Comparison of ENCODE assay signal across 9 cellular contexts in genomic region chr13:42548731-42549554, GRCh38. TPM values are rescaled to one million over a fixed set of nuclear protein-coding genes. Genes with fewer than 3 reads are reported as not detected.
DNase-seq lines count a peak whose midpoint lies in the region; ATAC-seq and TF ChIP-seq lines count a peak whose summit lies in the region.
"Had no signal": no experiment of that assay in that cellular context is flagged by ENCODE, and none has a peak within 500 bp of the region (broad histone marks: within the 10 kb centered on the region; RNA-seq: fewer than 3 reads in every experiment).

No MANE protein-coding gene starts in this region.

- H3K4me1 Mint-ChIP-seq in natural killer cell treated with Interleukin-12 subunit alpha and Interleukin-12 subunit beta and Interleukin-15 and Interleukin-18, amount 100 ng/mL, for 72 hours (ENCODE audit: low read depth in 2 of 2), result peaks cover 39 to 43% of the 10 kb centered on the region in 2 donors

- H3K27me3 Mint-ChIP-seq in natural killer cell treated with Interleukin-12 subunit alpha and Interleukin-12 subunit beta and Interleukin-15 and Interleukin-18, amount 100 ng/mL, for 72 hours, result no peaks in the 10 kb centered on the region

- H3K36me3 ChIP-seq in ovary, result no peaks in the 10 kb centered on the region

- H3K27ac ChIP-seq in ovary, result no peak overlapping the region

- H3K4me3 ChIP-seq in ovary, result no peak overlapping the region

- no peaks in the 10 kb centered on the region for H3K36me3 Mint-ChIP-seq in natural killer cell treated with Interleukin-12 subunit alpha and Interleukin-12 subunit beta and Interleukin-15 and Interleukin-18, amount 100 ng/mL, for 72 hours

- H3K27ac Mint-ChIP-seq in natural killer cell treated with Interleukin-12 subunit alpha and Interleukin-12 subunit beta and Interleukin-15 and Interleukin-18, amount 100 ng/mL, for 72 hours, result peak overlapping the region; percentile 8 to 15

- H3K4me1 ChIP-seq in ovary (ENCODE audit: insufficient read depth), result no peaks in the 10 kb centered on the region

- no peak for TF ChIP-seq CTCF in ovary (IDR thresholded peaks at IDR 0.05)

- TF ChIP-seq POLR2A in ovary (IDR thresholded peaks at IDR 0.05), result no peak

- peaks cover 4% of the 10 kb centered on the region for H3K9me3 Mint-ChIP-seq in natural killer cell treated with Interleukin-12 subunit alpha and Interleukin-12 subunit beta and Interleukin-15 and Interleukin-18, amount 100 ng/mL, for 72 hours

- WGBS in ovary, 3 donors, result 54 to 59% (median 56%) methylated on average over 10 of the region's 10 CpGs

- H3K4me3 Mint-ChIP-seq in natural killer cell treated with Interleukin-12 subunit alpha and Interleukin-12 subunit beta and Interleukin-15 and Interleukin-18, amount 100 ng/mL, for 72 hours, result peak overlapping the region; percentile 88

- TF ChIP-seq EP300 in ovary (IDR thresholded peaks at IDR 0.05), result no peak

- H3K27me3 ChIP-seq in ovary, result no peaks in the 10 kb centered on the region

- H3K9me3 ChIP-seq in ovary, result no peaks in the 10 kb centered on the region

- DNase-seq in UCSD-AML1 (lab: John Stamatoyannopoulos, UW; ENCODE audit: unreplicated experiment) (peak; percentile 86), T-helper 1 cell (no peak), ovary (no peak), germinal center (ENCODE audit: low spot score) (no peak)
- DNase-seq in natural killer cell treated with Interleukin-12 subunit alpha and Interleukin-12 subunit beta and Interleukin-15 and Interleukin-18, amount 100 ng/mL, for 72 hours (ENCODE audit: low spot score), result peak; percentile 64
- no peak for DNase-seq in activated naive CD4-positive, alpha-beta T cell (lab: John Stamatoyannopoulos, UW)

- intact Hi-C loops in ovary (cut with DNase I), result no loop called here

- ATAC-seq in GM19328 (IDR thresholded peaks at IDR 0.05; ENCODE audit: unreplicated experiment), result peak; percentile 95
- ATAC-seq in HG03066 (IDR thresholded peaks at IDR 0.05; ENCODE audit: low read depth, unreplicated experiment), result peak; percentile 95
- ATAC-seq in natural killer cell treated with Interleukin-12 subunit alpha and Interleukin-12 subunit beta and Interleukin-15 and Interleukin-18, amount 100 ng/mL, for 72 hours, result peak; percentile 86 to 88

RNA-seq across cellular contexts. Expression of gene TNFSF11, which starts 25.0 kb away (rescaled TPM):
- 1 to 10 TPM; 2.3 to 2.8 TPM for total RNA-seq in natural killer cell treated with Interleukin-12 subunit alpha and Interleukin-12 subunit beta and Interleukin-15 and Interleukin-18, amount 100 ng/mL, for 72 hours
- total RNA-seq in ovary, result not detected
- polyA plus RNA-seq in ovary, result under 1 TPM in 1 of 2 donors, not detected in 1; 0.13 TPM
- total RNA-seq: NCI-H460 had no signal

Comparison
In these comparisons a context has a peak if more than half of its experiments do, and no peak if none do; other contexts are left out.
1. DNase-seq: peak in UCSD-AML1 (single experiment) and natural killer cell treated with Interleukin-12 subunit alpha and Interleukin-12 subunit beta and Interleukin-15 and Interleukin-18, amount 100 ng/mL, for 72 hours (single experiment); none in T-helper 1 cell (0 of 5), activated naive CD4-positive, alpha-beta T cell (0 of 4), ovary (0 of 5) and germinal center (single experiment).
2. Peak in every context shown above with its lines, with median percentiles within 50 percentile points of each other: ATAC-seq.